In genomic region chr18:58668897-58669296, GRCh38 we compare ENCODE assay signal across 13 cellular contexts. TPM values are rescaled to one million over a fixed set of nuclear protein-coding genes. Genes with fewer than 3 reads are reported as not detected.
DNase-seq lines count a peak whose midpoint lies in the region; TF ChIP-seq lines count a peak whose summit lies in the region.
"Had no signal": no experiment of that assay in that cellular context is flagged by ENCODE, and none has a peak within 500 bp of the region (broad histone marks: within the 10 kb centered on the region; RNA-seq: fewer than 3 reads in every experiment).

No MANE protein-coding gene starts in this region.

- no peaks in the 10 kb centered on the region for H3K9me3 ChIP-seq in SK-N-MC (ENCODE audit: low read depth, low read length)
- H3K9me3 ChIP-seq: SJSA1 had no signal

- no peak overlapping the region for H3K9ac ChIP-seq in SK-N-MC (ENCODE audit: insufficient read length)
- H3K9ac ChIP-seq: KMS-11, parathyroid adenoma had no signal

- H3K4me3 ChIP-seq in SK-N-MC (no peak overlapping the region), fibroblast of villous mesenchyme (ENCODE audit: low read depth, low read length) (no peak overlapping the region)
- H3K4me3 ChIP-seq: SJSA1 had no signal

- H3K27ac ChIP-seq in SK-N-MC = no peak overlapping the region
- H3K27ac ChIP-seq: KMS-11, parathyroid adenoma had no signal

- peak; percentile 20 for DNase-seq in DMS153 (lab: John Stamatoyannopoulos, UW)
- peak; percentile 92 for DNase-seq in HT1080 (ENCODE audit: low read depth)
- peak; percentile 57 for DNase-seq in SK-N-MC (ENCODE audit: low read depth, low spot score)
- peak; percentile 56 for DNase-seq in fibroblast of villous mesenchyme (ENCODE audit: low read depth)
- DNase-seq in KG1 (lab: John Stamatoyannopoulos, UW) = no peak
- no peak for DNase-seq in NOMO-1 (lab: John Stamatoyannopoulos, UW; ENCODE audit: unreplicated experiment in 2 of 2)
- DNase-seq in GF-D8 (lab: John Stamatoyannopoulos, UW) = no peak
- DNase-seq in NCI-H146 treated with DMSO at 0.1 percent for 48 hours (lab: John Stamatoyannopoulos, UW; ENCODE audit: unreplicated experiment) = no peak
- DNase-seq: activated CD4-positive, CD25-positive, alpha-beta regulatory T cell treated with anti-CD3 and anti-CD28 coated beads, Interleukin-2, amount 50 U/mL, for 72 hours; stimulated activated CD4-positive, alpha-beta T cell treated with anti-CD3 and anti-CD28 coated beads, Interleukin-4, amount 100 ng/mL, for 1 hour had no signal

- no peak for TF ChIP-seq CTCF in fibroblast of villous mesenchyme (IDR thresholded peaks at IDR 0.05; ENCODE audit: insufficient read depth, low read depth, low read length)

- no peaks in the 10 kb centered on the region for H3K36me3 ChIP-seq in SK-N-MC (ENCODE audit: insufficient read depth, low read length)

RNA-seq across cellular contexts. Expression of gene MALT1, which starts 2.4 kb away (rescaled TPM):
- total RNA-seq in HT1080 (2014; rRNA removed; shearing (Covaris generic)) = 27.8 and 34.9 TPM in 2 replicates
- 19.4 and 20.7 TPM in 2 replicates for polyA plus RNA-seq in HT1080 (2015; cell fraction: cytosol; rRNA removed)
- polyA plus RNA-seq in HT1080 (2015; cell fraction: nucleus; rRNA removed) = 43.2 and 50.8 TPM in 2 replicates
- total RNA-seq in fibroblast of villous mesenchyme = 32.9 and 85.1 TPM in 2 replicates

RNA-seq across cellular contexts. Expression of gene ALPK2, which starts 40.0 kb away (rescaled TPM):
- total RNA-seq in HT1080 (2014; rRNA removed; shearing (Covaris generic)) = 7.7 and 8.9 TPM in 2 replicates
- polyA plus RNA-seq in HT1080 (2015; cell fraction: cytosol; rRNA removed) = 3.7 and 4.9 TPM in 2 replicates
- 21.5 and 24.0 TPM in 2 replicates for polyA plus RNA-seq in HT1080 (2015; cell fraction: nucleus; rRNA removed)
- total RNA-seq in fibroblast of villous mesenchyme = 158 and 237 TPM in 2 replicates

Comparison
In these comparisons a context has a peak if more than half of its experiments do, and no peak if none do; other contexts are left out.
1. DNase-seq: peak in DMS153 (single experiment), HT1080 (single experiment), SK-N-MC (single experiment) and fibroblast of villous mesenchyme (single experiment); none in KG1 (single experiment), NOMO-1 (0 of 2), GF-D8 (single experiment) and NCI-H146 treated with DMSO at 0.1 percent for 48 hours (single experiment).
2. RNA of gene ALPK2, which starts 40.0 kb away (total RNA-seq): 158 to 237 TPM in fibroblast of villous mesenchyme; 7.7 to 8.9 TPM in HT1080; every median in the first group is over 10 times any median in the second.